26 cellular contexts compared by ENCODE assay signal in the genomic region with DNA sequence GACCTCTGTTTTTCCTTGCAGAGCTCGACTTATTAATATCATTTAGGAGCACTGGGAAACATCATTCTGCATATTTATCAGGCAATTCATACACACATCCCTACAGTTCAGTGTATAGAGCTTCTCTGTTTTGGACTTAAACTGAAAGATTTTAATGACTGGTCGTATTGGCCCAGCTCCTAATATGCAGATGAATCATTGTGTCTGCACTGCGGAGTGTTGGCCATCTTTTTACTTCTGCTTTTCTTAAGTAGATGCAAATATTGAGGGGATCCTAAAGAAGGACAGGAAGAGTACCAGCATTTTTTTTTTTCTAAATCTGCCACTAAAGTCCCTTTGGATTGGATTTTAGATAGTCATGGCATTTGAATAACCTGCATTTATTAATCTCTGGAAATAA.
DNase-seq lines count a peak whose midpoint lies in the region; ATAC-seq and TF ChIP-seq lines count a peak whose summit lies in the region.
"Had no signal": no experiment of that assay in that cellular context is flagged by ENCODE, and none has a peak within 500 bp of the region (broad histone marks: within the 10 kb centered on the region; RNA-seq: fewer than 3 reads in every experiment).

No MANE protein-coding gene starts in this region.

- no peak for DNase-seq in CD8-positive, alpha-beta T cell
- DNase-seq in NB4 (ENCODE audit: low read depth) = peak; percentile 9
- DNase-seq in activated gamma-delta T cell treated with Interleukin-2 at 50 U/mL for 16 hours = no peak
- no peak for DNase-seq in activated CD8-positive, alpha-beta T cell treated with anti-CD3 and anti-CD28 coated beads for 36 hours
- DNase-seq in left colon = no peak
- DNase-seq in substantia nigra (lab: John Stamatoyannopoulos, UW) = no peak
- DNase-seq: activated CD4-positive, alpha-beta T cell treated with anti-CD3 and anti-CD28 coated beads for 36 hours; activated T-cell treated with anti-CD3 and anti-CD28 coated beads, Interleukin-2, amount 50 U/mL, for 24 hours; adrenal gland; brain microvascular endothelial cell; CD8-positive, alpha-beta memory T cell; effector CD4-positive, alpha-beta T cell; foreskin fibroblast; GDM1; GOT3; mesenchymal stem cell; NCI-H1694; NCI-H2171; NCI-H524; nucleus accumbens; psoas muscle; stimulated activated CD8-positive, alpha-beta memory T cell treated with anti-CD3 and anti-CD28 coated beads, Interleukin-4, amount 100 ng/mL, for 48 hours; upper lobe of left lung had no signal

- H3K27ac Mint-ChIP-seq in CD8-positive, alpha-beta T cell = peak overlapping the region; percentile 15
- H3K27ac Mint-ChIP-seq in activated CD8-positive, alpha-beta T cell treated with anti-CD3 and anti-CD28 coated beads for 36 hours = no peak overlapping the region
- H3K27ac Mint-ChIP-seq: activated CD4-positive, alpha-beta T cell treated with anti-CD3 and anti-CD28 coated beads for 36 hours; activated T-cell treated with anti-CD3 and anti-CD28 coated beads, Interleukin-2, amount 50 U/mL, for 24 hours; T-helper 1 cell treated with Interleukin-12 subunit alpha and Interleukin-12 subunit beta and Interleukin-4 antibody, amounts not matched to agents 30 μg/mL and 1 μg/mL, for 36 hours had no signal

- CTCF ChIA-PET in CD8-positive, alpha-beta T cell (lab: Charles Lee) = interaction anchor here (0.6 to 5.2 kb wide), 2 partner anchors 23 to 311 kb away, joined by 3 to 30 read pairs; no protein-coding TSS in a partner anchor
- CTCF ChIA-PET in activated CD8-positive, alpha-beta T cell treated with anti-CD3 and anti-CD28 coated beads for 36 hours (lab: Charles Lee) = interaction anchor here (1.2 kb wide), 1 partner anchor 366 kb away, joined by 3 read pairs; no protein-coding TSS in a partner anchor

- H3K27me3 Mint-ChIP-seq in CD8-positive, alpha-beta T cell (ENCODE audit: low read depth) = no peaks in the 10 kb centered on the region
- H3K27me3 Mint-ChIP-seq in activated CD8-positive, alpha-beta T cell treated with anti-CD3 and anti-CD28 coated beads for 36 hours = no peaks in the 10 kb centered on the region
- H3K27me3 Mint-ChIP-seq: activated CD4-positive, alpha-beta T cell treated with anti-CD3 and anti-CD28 coated beads for 36 hours; activated T-cell treated with anti-CD3 and anti-CD28 coated beads, Interleukin-2, amount 50 U/mL, for 24 hours had no signal

- H3K4me1 ChIP-seq in CD8-positive, alpha-beta T cell (ENCODE audit: insufficient read depth, low read length) = peaks cover 19% of the 10 kb centered on the region
- H3K4me1 ChIP-seq: adrenal gland, psoas muscle, upper lobe of left lung had no signal

- H3K27me3 ChIP-seq in CD8-positive, alpha-beta T cell (ENCODE audit: insufficient read depth, low read length) = no peaks in the 10 kb centered on the region
- H3K27me3 ChIP-seq: adrenal gland, brain microvascular endothelial cell, upper lobe of left lung had no signal

- no peaks in the 10 kb centered on the region for H3K36me3 ChIP-seq in CD8-positive, alpha-beta T cell (ENCODE audit: insufficient read depth, low read length)
- H3K36me3 ChIP-seq: adrenal gland, brain microvascular endothelial cell, upper lobe of left lung had no signal

- no peak for TF ChIP-seq POLR2A in NB4 (IDR thresholded peaks at IDR 0.05; ENCODE audit: extremely low read depth, insufficient read length)

- peaks cover 12% of the 10 kb centered on the region for H3K9me3 Mint-ChIP-seq in CD8-positive, alpha-beta T cell
- peaks cover 8% of the 10 kb centered on the region for H3K9me3 Mint-ChIP-seq in activated CD8-positive, alpha-beta T cell treated with anti-CD3 and anti-CD28 coated beads for 36 hours

- no peaks in the 10 kb centered on the region for H3K9me3 ChIP-seq in CD8-positive, alpha-beta T cell (ENCODE audit: low read length)
- H3K9me3 ChIP-seq: adrenal gland, psoas muscle had no signal

- H3K4me3 Mint-ChIP-seq in CD8-positive, alpha-beta T cell = no peak overlapping the region
- no peak overlapping the region for H3K4me3 Mint-ChIP-seq in activated CD8-positive, alpha-beta T cell treated with anti-CD3 and anti-CD28 coated beads for 36 hours
- H3K4me3 Mint-ChIP-seq: activated CD4-positive, alpha-beta T cell treated with anti-CD3 and anti-CD28 coated beads for 36 hours; activated T-cell treated with anti-CD3 and anti-CD28 coated beads, Interleukin-2, amount 50 U/mL, for 24 hours; CD8-positive, alpha-beta memory T cell; T-helper 1 cell treated with Interleukin-12 subunit alpha and Interleukin-12 subunit beta and Interleukin-4 antibody, amounts not matched to agents 30 μg/mL and 1 μg/mL, for 36 hours had no signal

- POLR2A ChIA-PET in CD8-positive, alpha-beta T cell (lab: Charles Lee) = no interaction called here
- POLR2A ChIA-PET in activated CD8-positive, alpha-beta T cell treated with anti-CD3 and anti-CD28 coated beads for 36 hours (lab: Charles Lee) = no interaction called here

- intact Hi-C loops in CD8-positive, alpha-beta T cell (cut with DNase I, micrococcal nuclease) = no loop called here
- intact Hi-C loops in activated CD8-positive, alpha-beta T cell treated with anti-CD3 and anti-CD28 coated beads for 36 hours (cut with micrococcal nuclease) = no loop called here
- intact Hi-C loops in left colon (cut with DNase I, micrococcal nuclease) = no loop called here

- H3K4me1 Mint-ChIP-seq in CD8-positive, alpha-beta T cell (ENCODE audit: low read depth) = peaks cover 39% of the 10 kb centered on the region
- H3K4me1 Mint-ChIP-seq in activated CD8-positive, alpha-beta T cell treated with anti-CD3 and anti-CD28 coated beads for 36 hours (ENCODE audit: low read depth) = peaks cover 32% of the 10 kb centered on the region

- H3K27ac ChIP-seq in CD8-positive, alpha-beta T cell (ENCODE audit: low read depth, low read length) = no peak overlapping the region
- H3K27ac ChIP-seq in substantia nigra (ENCODE audit: low read depth, low read length, poor library complexity, severe bottlenecking) = no peak overlapping the region
- H3K27ac ChIP-seq: adrenal gland, brain microvascular endothelial cell, psoas muscle, upper lobe of left lung had no signal

- no peak overlapping the region for H3K4me3 ChIP-seq in CD8-positive, alpha-beta T cell (ENCODE audit: low read depth, low read length)
- no peak overlapping the region for H3K4me3 ChIP-seq in NB4 (ENCODE audit: low read depth, low read length)
- H3K4me3 ChIP-seq: adrenal gland, psoas muscle, upper lobe of left lung had no signal

- no peak for ATAC-seq in CD8-positive, alpha-beta T cell
- ATAC-seq in GM18868 (IDR thresholded peaks at IDR 0.05; ENCODE audit: unreplicated experiment) = peak; percentile 78
- peak; percentile 59 for ATAC-seq in HG02938 (IDR thresholded peaks at IDR 0.05; ENCODE audit: unreplicated experiment)
- no peak for ATAC-seq in activated CD8-positive, alpha-beta T cell treated with anti-CD3 and anti-CD28 coated beads for 36 hours
- ATAC-seq in left colon = no peak
- ATAC-seq: activated CD4-positive, alpha-beta T cell treated with anti-CD3 and anti-CD28 coated beads for 36 hours; psoas muscle had no signal

- H3K36me3 Mint-ChIP-seq in CD8-positive, alpha-beta T cell = peaks cover 37% of the 10 kb centered on the region
- H3K36me3 Mint-ChIP-seq in activated CD8-positive, alpha-beta T cell treated with anti-CD3 and anti-CD28 coated beads for 36 hours (ENCODE audit: low read depth) = peaks cover 38% of the 10 kb centered on the region

- TF ChIP-seq CTCF in CD8-positive, alpha-beta T cell (IDR thresholded peaks at IDR 0.05) = no peak
- no peak for TF ChIP-seq CTCF in NB4 (IDR thresholded peaks at IDR 0.05; ENCODE audit: low read depth, low read length)
- no peak for TF ChIP-seq CTCF in activated CD8-positive, alpha-beta T cell treated with anti-CD3 and anti-CD28 coated beads for 36 hours (IDR thresholded peaks at IDR 0.05)

Comparison
In these comparisons a context has a peak if more than half of its experiments do, and no peak if none do; other contexts are left out.
1. ATAC-seq: peak in GM18868 (single experiment) and HG02938 (single experiment); none in CD8-positive, alpha-beta T cell (single experiment), activated CD8-positive, alpha-beta T cell treated with anti-CD3 and anti-CD28 coated beads for 36 hours (single experiment) and left colon (single experiment).